1 cellular context compared by ENCODE assay signal in the genomic region with DNA sequence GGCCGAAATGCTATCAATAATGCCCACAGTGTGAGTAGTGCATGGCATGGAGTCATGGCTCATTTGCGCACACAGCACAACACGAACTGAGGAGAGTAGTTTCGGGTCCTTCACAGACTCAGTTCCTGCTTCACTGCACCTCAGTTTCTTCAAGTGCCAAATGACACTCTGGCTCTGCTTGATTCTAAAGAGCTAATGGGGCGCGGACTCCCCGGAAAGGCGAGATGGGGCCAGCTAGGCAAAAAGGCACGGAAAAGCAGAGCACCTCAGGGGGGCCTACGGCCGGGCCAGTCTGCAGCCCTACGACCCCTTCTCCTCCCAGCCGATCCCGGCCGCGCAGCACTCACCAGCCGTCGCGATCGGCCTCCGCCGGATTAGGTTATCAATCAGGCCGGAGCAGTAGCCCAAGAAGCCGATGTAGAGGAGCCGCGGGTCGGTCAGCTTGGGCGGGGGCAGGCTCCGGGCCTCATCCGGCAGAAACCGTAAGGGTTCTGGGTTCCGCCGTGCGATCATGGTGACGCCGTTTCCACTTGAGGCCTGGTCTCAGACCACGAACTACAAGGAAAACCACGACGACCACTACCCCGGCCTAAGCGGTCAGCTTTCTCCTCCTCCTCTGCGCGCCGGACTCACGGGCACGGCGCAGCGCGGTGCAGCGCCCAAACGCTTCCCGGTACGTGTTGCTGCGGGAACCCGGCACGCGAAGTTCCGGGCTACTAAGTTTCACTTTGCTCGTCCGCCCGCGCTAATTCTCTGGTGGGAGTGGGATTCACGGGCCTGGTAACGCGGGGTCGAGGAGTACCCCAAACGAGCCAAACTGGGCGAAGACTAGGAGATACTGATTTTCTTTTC.
TF ChIP-seq lines count a peak whose summit lies in the region.

A gene (minus strand): TSS at position 631 of the 852 bp plus-strand sequence. CDS start 118 bp downstream, at position 513.

TF ChIP-seq in K562, 482 proteins besides CTCF, POLR2A, EP300 and RAD21 (continued from another document and continues in another):
- TF ChIP-seq SMAD1 (IDR thresholded peaks at IDR 0.05; ENCODE audit: low read depth, low read length, partially characterized antibody) (no peak), CEBPB (tag; IDR thresholded peaks at IDR 0.05) (no peak), NUFIP1 (IDR thresholded peaks at IDR 0.05; ENCODE audit: partially characterized antibody) (peak; percentile 18), NR2F6 (CRISPR knock-in tag; IDR thresholded peaks at IDR 0.05) (no peak), KAT8 (IDR thresholded peaks at IDR 0.05; ENCODE audit: low read depth) (no peak), DIDO1 (tag; IDR thresholded peaks at IDR 0.05; ENCODE audit: low read depth) (peak; percentile 97), SIN3B (IDR thresholded peaks at IDR 0.05; ENCODE audit: low read depth) (peak; percentile 90), DACH1 (IDR thresholded peaks at IDR 0.05; ENCODE audit: partially characterized antibody) (no peak), IRF2 (CRISPR knock-in tag; IDR thresholded peaks at IDR 0.05) (peak; percentile 97), ZNF12 (CRISPR knock-in tag; IDR thresholded peaks at IDR 0.05) (no peak; the same call in 1 of the 2 replicates), DPF2 (IDR thresholded peaks at IDR 0.05) (peak; percentile 35; the same call in 1 of the 2 replicates), PHTF2 (CRISPR knock-in tag; IDR thresholded peaks at IDR 0.05) (no peak), XRCC3 (IDR thresholded peaks at IDR 0.05) (no peak), RBM34 (IDR thresholded peaks at IDR 0.05; ENCODE audit: borderline replicate concordance, insufficient read depth, low read length) (no peak), ZFP1 (CRISPR knock-in tag; IDR thresholded peaks at IDR 0.05) (no peak), MEF2A (IDR thresholded peaks at IDR 0.05; ENCODE audit: control insufficient read depth, low read depth, low read length) (peak; percentile 38; the same call in 1 of the 2 replicates), ZNF282 (CRISPR knock-in tag; IDR thresholded peaks at IDR 0.05) (no peak), BACH1 (tag; IDR thresholded peaks at IDR 0.05) (no peak), HDAC2 (IDR thresholded peaks at IDR 0.05) (0 out of 2 replicates have a peak, but pooled peaks have one; percentile 25), TEAD1 (CRISPR knock-in tag; IDR thresholded peaks at IDR 0.05) (peak; percentile 73 to 79; a peak in 2 of 4 replicates), HMG20A (CRISPR knock-in tag; conservative IDR thresholded peaks at IDR 0.05) (no peak), NEUROD1 (IDR thresholded peaks at IDR 0.05; ENCODE audit: borderline replicate concordance, low read depth, low read length, partially characterized antibody) (peak; percentile 82), ELF4 (CRISPR knock-in tag; IDR thresholded peaks at IDR 0.05) (no peak), ZNF232 (CRISPR knock-in tag; IDR thresholded peaks at IDR 0.05) (no peak), SRSF3 (IDR thresholded peaks at IDR 0.05; ENCODE audit: insufficient read depth, low read length) (no peak), TBP (optimal IDR thresholded peaks at IDR 0.05; ENCODE audit: low read depth, low read length) (peak; percentile 92), PPARD (CRISPR knock-in tag; IDR thresholded peaks at IDR 0.05) (no peak), ZNF551 (CRISPR knock-in tag; IDR thresholded peaks at IDR 0.05) (no peak)
- TF ChIP-seq, protein P1, sequence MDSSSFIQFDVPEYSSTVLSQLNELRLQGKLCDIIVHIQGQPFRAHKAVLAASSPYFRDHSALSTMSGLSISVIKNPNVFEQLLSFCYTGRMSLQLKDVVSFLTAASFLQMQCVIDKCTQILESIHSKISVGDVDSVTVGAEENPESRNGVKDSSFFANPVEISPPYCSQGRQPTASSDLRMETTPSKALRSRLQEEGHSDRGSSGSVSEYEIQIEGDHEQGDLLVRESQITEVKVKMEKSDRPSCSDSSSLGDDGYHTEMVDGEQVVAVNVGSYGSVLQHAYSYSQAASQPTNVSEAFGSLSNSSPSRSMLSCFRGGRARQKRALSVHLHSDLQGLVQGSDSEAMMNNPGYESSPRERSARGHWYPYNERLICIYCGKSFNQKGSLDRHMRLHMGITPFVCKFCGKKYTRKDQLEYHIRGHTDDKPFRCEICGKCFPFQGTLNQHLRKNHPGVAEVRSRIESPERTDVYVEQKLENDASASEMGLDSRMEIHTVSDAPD (CRISPR knock-in tag; IDR thresholded peaks at IDR 0.05), result no peak
- TF ChIP-seq, protein P2, sequence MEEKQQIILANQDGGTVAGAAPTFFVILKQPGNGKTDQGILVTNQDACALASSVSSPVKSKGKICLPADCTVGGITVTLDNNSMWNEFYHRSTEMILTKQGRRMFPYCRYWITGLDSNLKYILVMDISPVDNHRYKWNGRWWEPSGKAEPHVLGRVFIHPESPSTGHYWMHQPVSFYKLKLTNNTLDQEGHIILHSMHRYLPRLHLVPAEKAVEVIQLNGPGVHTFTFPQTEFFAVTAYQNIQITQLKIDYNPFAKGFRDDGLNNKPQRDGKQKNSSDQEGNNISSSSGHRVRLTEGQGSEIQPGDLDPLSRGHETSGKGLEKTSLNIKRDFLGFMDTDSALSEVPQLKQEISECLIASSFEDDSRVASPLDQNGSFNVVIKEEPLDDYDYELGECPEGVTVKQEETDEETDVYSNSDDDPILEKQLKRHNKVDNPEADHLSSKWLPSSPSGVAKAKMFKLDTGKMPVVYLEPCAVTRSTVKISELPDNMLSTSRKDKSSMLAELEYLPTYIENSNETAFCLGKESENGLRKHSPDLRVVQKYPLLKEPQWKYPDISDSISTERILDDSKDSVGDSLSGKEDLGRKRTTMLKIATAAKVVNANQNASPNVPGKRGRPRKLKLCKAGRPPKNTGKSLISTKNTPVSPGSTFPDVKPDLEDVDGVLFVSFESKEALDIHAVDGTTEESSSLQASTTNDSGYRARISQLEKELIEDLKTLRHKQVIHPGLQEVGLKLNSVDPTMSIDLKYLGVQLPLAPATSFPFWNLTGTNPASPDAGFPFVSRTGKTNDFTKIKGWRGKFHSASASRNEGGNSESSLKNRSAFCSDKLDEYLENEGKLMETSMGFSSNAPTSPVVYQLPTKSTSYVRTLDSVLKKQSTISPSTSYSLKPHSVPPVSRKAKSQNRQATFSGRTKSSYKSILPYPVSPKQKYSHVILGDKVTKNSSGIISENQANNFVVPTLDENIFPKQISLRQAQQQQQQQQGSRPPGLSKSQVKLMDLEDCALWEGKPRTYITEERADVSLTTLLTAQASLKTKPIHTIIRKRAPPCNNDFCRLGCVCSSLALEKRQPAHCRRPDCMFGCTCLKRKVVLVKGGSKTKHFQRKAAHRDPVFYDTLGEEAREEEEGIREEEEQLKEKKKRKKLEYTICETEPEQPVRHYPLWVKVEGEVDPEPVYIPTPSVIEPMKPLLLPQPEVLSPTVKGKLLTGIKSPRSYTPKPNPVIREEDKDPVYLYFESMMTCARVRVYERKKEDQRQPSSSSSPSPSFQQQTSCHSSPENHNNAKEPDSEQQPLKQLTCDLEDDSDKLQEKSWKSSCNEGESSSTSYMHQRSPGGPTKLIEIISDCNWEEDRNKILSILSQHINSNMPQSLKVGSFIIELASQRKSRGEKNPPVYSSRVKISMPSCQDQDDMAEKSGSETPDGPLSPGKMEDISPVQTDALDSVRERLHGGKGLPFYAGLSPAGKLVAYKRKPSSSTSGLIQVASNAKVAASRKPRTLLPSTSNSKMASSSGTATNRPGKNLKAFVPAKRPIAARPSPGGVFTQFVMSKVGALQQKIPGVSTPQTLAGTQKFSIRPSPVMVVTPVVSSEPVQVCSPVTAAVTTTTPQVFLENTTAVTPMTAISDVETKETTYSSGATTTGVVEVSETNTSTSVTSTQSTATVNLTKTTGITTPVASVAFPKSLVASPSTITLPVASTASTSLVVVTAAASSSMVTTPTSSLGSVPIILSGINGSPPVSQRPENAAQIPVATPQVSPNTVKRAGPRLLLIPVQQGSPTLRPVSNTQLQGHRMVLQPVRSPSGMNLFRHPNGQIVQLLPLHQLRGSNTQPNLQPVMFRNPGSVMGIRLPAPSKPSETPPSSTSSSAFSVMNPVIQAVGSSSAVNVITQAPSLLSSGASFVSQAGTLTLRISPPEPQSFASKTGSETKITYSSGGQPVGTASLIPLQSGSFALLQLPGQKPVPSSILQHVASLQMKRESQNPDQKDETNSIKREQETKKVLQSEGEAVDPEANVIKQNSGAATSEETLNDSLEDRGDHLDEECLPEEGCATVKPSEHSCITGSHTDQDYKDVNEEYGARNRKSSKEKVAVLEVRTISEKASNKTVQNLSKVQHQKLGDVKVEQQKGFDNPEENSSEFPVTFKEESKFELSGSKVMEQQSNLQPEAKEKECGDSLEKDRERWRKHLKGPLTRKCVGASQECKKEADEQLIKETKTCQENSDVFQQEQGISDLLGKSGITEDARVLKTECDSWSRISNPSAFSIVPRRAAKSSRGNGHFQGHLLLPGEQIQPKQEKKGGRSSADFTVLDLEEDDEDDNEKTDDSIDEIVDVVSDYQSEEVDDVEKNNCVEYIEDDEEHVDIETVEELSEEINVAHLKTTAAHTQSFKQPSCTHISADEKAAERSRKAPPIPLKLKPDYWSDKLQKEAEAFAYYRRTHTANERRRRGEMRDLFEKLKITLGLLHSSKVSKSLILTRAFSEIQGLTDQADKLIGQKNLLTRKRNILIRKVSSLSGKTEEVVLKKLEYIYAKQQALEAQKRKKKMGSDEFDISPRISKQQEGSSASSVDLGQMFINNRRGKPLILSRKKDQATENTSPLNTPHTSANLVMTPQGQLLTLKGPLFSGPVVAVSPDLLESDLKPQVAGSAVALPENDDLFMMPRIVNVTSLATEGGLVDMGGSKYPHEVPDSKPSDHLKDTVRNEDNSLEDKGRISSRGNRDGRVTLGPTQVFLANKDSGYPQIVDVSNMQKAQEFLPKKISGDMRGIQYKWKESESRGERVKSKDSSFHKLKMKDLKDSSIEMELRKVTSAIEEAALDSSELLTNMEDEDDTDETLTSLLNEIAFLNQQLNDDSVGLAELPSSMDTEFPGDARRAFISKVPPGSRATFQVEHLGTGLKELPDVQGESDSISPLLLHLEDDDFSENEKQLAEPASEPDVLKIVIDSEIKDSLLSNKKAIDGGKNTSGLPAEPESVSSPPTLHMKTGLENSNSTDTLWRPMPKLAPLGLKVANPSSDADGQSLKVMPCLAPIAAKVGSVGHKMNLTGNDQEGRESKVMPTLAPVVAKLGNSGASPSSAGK (IDR thresholded peaks at IDR 0.05), result peak; percentile 69
- TF ChIP-seq, protein P3, sequence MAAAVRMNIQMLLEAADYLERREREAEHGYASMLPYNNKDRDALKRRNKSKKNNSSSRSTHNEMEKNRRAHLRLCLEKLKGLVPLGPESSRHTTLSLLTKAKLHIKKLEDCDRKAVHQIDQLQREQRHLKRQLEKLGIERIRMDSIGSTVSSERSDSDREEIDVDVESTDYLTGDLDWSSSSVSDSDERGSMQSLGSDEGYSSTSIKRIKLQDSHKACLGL (CRISPR knock-in tag; IDR thresholded peaks at IDR 0.05; ENCODE audit: borderline replicate concordance, poor library complexity, severe bottlenecking), result peak; percentile 22
- TF ChIP-seq, protein P4, sequence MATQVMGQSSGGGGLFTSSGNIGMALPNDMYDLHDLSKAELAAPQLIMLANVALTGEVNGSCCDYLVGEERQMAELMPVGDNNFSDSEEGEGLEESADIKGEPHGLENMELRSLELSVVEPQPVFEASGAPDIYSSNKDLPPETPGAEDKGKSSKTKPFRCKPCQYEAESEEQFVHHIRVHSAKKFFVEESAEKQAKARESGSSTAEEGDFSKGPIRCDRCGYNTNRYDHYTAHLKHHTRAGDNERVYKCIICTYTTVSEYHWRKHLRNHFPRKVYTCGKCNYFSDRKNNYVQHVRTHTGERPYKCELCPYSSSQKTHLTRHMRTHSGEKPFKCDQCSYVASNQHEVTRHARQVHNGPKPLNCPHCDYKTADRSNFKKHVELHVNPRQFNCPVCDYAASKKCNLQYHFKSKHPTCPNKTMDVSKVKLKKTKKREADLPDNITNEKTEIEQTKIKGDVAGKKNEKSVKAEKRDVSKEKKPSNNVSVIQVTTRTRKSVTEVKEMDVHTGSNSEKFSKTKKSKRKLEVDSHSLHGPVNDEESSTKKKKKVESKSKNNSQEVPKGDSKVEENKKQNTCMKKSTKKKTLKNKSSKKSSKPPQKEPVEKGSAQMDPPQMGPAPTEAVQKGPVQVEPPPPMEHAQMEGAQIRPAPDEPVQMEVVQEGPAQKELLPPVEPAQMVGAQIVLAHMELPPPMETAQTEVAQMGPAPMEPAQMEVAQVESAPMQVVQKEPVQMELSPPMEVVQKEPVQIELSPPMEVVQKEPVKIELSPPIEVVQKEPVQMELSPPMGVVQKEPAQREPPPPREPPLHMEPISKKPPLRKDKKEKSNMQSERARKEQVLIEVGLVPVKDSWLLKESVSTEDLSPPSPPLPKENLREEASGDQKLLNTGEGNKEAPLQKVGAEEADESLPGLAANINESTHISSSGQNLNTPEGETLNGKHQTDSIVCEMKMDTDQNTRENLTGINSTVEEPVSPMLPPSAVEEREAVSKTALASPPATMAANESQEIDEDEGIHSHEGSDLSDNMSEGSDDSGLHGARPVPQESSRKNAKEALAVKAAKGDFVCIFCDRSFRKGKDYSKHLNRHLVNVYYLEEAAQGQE (CRISPR knock-in tag; IDR thresholded peaks at IDR 0.05; ENCODE audit: low read depth), result 0 out of 2 replicates have a peak, but pooled peaks have one; percentile 38
- TF ChIP-seq, protein P5, sequence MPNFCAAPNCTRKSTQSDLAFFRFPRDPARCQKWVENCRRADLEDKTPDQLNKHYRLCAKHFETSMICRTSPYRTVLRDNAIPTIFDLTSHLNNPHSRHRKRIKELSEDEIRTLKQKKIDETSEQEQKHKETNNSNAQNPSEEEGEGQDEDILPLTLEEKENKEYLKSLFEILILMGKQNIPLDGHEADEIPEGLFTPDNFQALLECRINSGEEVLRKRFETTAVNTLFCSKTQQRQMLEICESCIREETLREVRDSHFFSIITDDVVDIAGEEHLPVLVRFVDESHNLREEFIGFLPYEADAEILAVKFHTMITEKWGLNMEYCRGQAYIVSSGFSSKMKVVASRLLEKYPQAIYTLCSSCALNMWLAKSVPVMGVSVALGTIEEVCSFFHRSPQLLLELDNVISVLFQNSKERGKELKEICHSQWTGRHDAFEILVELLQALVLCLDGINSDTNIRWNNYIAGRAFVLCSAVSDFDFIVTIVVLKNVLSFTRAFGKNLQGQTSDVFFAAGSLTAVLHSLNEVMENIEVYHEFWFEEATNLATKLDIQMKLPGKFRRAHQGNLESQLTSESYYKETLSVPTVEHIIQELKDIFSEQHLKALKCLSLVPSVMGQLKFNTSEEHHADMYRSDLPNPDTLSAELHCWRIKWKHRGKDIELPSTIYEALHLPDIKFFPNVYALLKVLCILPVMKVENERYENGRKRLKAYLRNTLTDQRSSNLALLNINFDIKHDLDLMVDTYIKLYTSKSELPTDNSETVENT (CRISPR knock-in tag; IDR thresholded peaks at IDR 0.05), result no peak
- TF ChIP-seq, protein P6, sequence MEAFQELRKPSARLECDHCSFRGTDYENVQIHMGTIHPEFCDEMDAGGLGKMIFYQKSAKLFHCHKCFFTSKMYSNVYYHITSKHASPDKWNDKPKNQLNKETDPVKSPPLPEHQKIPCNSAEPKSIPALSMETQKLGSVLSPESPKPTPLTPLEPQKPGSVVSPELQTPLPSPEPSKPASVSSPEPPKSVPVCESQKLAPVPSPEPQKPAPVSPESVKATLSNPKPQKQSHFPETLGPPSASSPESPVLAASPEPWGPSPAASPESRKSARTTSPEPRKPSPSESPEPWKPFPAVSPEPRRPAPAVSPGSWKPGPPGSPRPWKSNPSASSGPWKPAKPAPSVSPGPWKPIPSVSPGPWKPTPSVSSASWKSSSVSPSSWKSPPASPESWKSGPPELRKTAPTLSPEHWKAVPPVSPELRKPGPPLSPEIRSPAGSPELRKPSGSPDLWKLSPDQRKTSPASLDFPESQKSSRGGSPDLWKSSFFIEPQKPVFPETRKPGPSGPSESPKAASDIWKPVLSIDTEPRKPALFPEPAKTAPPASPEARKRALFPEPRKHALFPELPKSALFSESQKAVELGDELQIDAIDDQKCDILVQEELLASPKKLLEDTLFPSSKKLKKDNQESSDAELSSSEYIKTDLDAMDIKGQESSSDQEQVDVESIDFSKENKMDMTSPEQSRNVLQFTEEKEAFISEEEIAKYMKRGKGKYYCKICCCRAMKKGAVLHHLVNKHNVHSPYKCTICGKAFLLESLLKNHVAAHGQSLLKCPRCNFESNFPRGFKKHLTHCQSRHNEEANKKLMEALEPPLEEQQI (IDR thresholded peaks at IDR 0.05), result peak; percentile 63; the same call in 1 of the 2 replicates
